9 cellular contexts compared by ENCODE assay signal in genomic region chr22:28923826-28924732, GRCh38. TPM values are rescaled to one million over a fixed set of nuclear protein-coding genes. Genes with fewer than 3 reads are reported as not detected.
DNase-seq lines count a peak whose midpoint lies in the region; TF ChIP-seq lines count a peak whose summit lies in the region.
"Had no signal": no experiment of that assay in that cellular context is flagged by ENCODE, and none has a peak within 500 bp of the region (broad histone marks: within the 10 kb centered on the region; RNA-seq: fewer than 3 reads in every experiment).

No MANE protein-coding gene starts in this region.

- H3K4me3 ChIP-seq in effector memory CD4-positive, alpha-beta T cell (ENCODE audit: insufficient read depth, low read depth, low read length, poor library complexity, severe bottlenecking): no peak overlapping the region
- H3K4me3 ChIP-seq: cardiac muscle cell had no signal

- no peaks in the 10 kb centered on the region for H3K4me1 ChIP-seq in effector memory CD4-positive, alpha-beta T cell (ENCODE audit: control insufficient read depth, insufficient read depth, low read length, poor library complexity, severe bottlenecking)

- no peaks in the 10 kb centered on the region for H3K36me3 ChIP-seq in effector memory CD4-positive, alpha-beta T cell (ENCODE audit: control insufficient read depth, insufficient read depth, low read length)
- H3K36me3 ChIP-seq: cardiac muscle cell had no signal

- in situ Hi-C loops in SK-MEL-5 (cut with HindIII; ENCODE audit: low pct_unique_long_range_greater_than_20kb, low sequenced_read_pairs): no loop called here

- no peaks in the 10 kb centered on the region for H3K9me3 ChIP-seq in effector memory CD4-positive, alpha-beta T cell (ENCODE audit: control insufficient read depth, low read length)

- H3K27me3 ChIP-seq in effector memory CD4-positive, alpha-beta T cell (replicated peaks; ENCODE audit: control insufficient read depth, insufficient read depth, low read length, poor library complexity, severe bottlenecking): no peaks in the 10 kb centered on the region
- H3K27me3 ChIP-seq: cardiac muscle cell had no signal

- no peak for TF ChIP-seq EP300 in Ishikawa (IDR thresholded peaks at IDR 0.05; ENCODE audit: borderline replicate concordance)

- peak overlapping the region; percentile 20 for H3K27ac ChIP-seq in temporal lobe (ENCODE audit: low read depth, low read length)
- no peak overlapping the region for H3K27ac ChIP-seq in effector memory CD4-positive, alpha-beta T cell (ENCODE audit: insufficient read depth, low read length, poor library complexity, severe bottlenecking)
- H3K27ac ChIP-seq: cardiac muscle cell had no signal

- DNase-seq in SK-MEL-5 (ENCODE audit: low read depth, low spot score): peak; percentile 36
- DNase-seq in left kidney (ENCODE audit: low read depth, low spot score): peak; percentile 93
- no peak for DNase-seq in effector memory CD4-positive, alpha-beta T cell
- DNase-seq in HK-2 (ENCODE audit: unreplicated experiment): no peak
- no peak for DNase-seq in activated naive CD4-positive, alpha-beta T cell treated with Interleukin-2 at 50 U/mL for 16 hours
- DNase-seq: glutamatergic neuron had no signal

- TF ChIP-seq RAD21 in Ishikawa (IDR thresholded peaks at IDR 0.05; ENCODE audit: low read depth): no peak

TF ChIP-seq in Ishikawa, 13 proteins besides CTCF, POLR2A, EP300 and RAD21:
- TF ChIP-seq TAF1 (IDR thresholded peaks at IDR 0.05; ENCODE audit: low read depth): no peak
- no peak for TF ChIP-seq CREB1 (IDR thresholded peaks at IDR 0.05; ENCODE audit: low read depth)
- TF ChIP-seq CEBPB (IDR thresholded peaks at IDR 0.05): no peak
- TF ChIP-seq, protein P1, sequence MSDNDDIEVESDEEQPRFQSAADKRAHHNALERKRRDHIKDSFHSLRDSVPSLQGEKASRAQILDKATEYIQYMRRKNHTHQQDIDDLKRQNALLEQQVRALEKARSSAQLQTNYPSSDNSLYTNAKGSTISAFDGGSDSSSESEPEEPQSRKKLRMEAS (IDR thresholded peaks at IDR 0.05): no peak
- TF ChIP-seq NFIC (IDR thresholded peaks at IDR 0.05): peak; percentile 55; the same call in 1 of the 2 replicates
- TF ChIP-seq, protein P2, sequence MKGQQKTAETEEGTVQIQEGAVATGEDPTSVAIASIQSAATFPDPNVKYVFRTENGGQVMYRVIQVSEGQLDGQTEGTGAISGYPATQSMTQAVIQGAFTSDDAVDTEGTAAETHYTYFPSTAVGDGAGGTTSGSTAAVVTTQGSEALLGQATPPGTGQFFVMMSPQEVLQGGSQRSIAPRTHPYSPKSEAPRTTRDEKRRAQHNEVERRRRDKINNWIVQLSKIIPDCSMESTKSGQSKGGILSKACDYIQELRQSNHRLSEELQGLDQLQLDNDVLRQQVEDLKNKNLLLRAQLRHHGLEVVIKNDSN (IDR thresholded peaks at IDR 0.05): no peak
- no peak for TF ChIP-seq TEAD4 (IDR thresholded peaks at IDR 0.05)
- TF ChIP-seq YY1 (IDR thresholded peaks at IDR 0.05; ENCODE audit: low read depth): no peak
- TF ChIP-seq TCF12 (IDR thresholded peaks at IDR 0.05; ENCODE audit: low read depth): peak; percentile 58; the same call in 1 of the 2 replicates
- TF ChIP-seq FOXM1 (IDR thresholded peaks at IDR 0.05; ENCODE audit: borderline replicate concordance, low read depth): peak; percentile 73; the same call in 1 of the 2 replicates
- TF ChIP-seq EGR1 (IDR thresholded peaks at IDR 0.05): peak; percentile 63; the same call in 1 of the 2 replicates
- TF ChIP-seq ZBTB7A (IDR thresholded peaks at IDR 0.05; ENCODE audit: low read depth): no peak
- TF ChIP-seq, protein P3, sequence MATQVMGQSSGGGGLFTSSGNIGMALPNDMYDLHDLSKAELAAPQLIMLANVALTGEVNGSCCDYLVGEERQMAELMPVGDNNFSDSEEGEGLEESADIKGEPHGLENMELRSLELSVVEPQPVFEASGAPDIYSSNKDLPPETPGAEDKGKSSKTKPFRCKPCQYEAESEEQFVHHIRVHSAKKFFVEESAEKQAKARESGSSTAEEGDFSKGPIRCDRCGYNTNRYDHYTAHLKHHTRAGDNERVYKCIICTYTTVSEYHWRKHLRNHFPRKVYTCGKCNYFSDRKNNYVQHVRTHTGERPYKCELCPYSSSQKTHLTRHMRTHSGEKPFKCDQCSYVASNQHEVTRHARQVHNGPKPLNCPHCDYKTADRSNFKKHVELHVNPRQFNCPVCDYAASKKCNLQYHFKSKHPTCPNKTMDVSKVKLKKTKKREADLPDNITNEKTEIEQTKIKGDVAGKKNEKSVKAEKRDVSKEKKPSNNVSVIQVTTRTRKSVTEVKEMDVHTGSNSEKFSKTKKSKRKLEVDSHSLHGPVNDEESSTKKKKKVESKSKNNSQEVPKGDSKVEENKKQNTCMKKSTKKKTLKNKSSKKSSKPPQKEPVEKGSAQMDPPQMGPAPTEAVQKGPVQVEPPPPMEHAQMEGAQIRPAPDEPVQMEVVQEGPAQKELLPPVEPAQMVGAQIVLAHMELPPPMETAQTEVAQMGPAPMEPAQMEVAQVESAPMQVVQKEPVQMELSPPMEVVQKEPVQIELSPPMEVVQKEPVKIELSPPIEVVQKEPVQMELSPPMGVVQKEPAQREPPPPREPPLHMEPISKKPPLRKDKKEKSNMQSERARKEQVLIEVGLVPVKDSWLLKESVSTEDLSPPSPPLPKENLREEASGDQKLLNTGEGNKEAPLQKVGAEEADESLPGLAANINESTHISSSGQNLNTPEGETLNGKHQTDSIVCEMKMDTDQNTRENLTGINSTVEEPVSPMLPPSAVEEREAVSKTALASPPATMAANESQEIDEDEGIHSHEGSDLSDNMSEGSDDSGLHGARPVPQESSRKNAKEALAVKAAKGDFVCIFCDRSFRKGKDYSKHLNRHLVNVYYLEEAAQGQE (IDR thresholded peaks at IDR 0.05; ENCODE audit: low read depth): no peak

RNA-seq across cellular contexts. Expression of gene ZNRF3, which starts 40.7 kb away (rescaled TPM):
- total RNA-seq in SK-MEL-5 (2014; rRNA removed; shearing (Covaris generic)): 4.3 and 4.6 TPM in 2 replicates
- polyA plus RNA-seq in SK-MEL-5 (2015; cell fraction: cytosol; rRNA removed): 8.9 and 10.7 TPM in 2 replicates
- polyA plus RNA-seq in SK-MEL-5 (2015; cell fraction: nucleus; rRNA removed): 3.0 and 3.3 TPM in 2 replicates
- 7.6 TPM for total RNA-seq in temporal lobe

Comparison
In these comparisons a context has a peak if more than half of its experiments do, and no peak if none do; other contexts are left out.
1. DNase-seq: peak in SK-MEL-5 (single experiment) and left kidney (single experiment); none in effector memory CD4-positive, alpha-beta T cell (0 of 3), HK-2 (single experiment) and activated naive CD4-positive, alpha-beta T cell treated with Interleukin-2 at 50 U/mL for 16 hours (single experiment).